Comparison of ENCODE assay signal across 1 cellular context in the genomic region with DNA sequence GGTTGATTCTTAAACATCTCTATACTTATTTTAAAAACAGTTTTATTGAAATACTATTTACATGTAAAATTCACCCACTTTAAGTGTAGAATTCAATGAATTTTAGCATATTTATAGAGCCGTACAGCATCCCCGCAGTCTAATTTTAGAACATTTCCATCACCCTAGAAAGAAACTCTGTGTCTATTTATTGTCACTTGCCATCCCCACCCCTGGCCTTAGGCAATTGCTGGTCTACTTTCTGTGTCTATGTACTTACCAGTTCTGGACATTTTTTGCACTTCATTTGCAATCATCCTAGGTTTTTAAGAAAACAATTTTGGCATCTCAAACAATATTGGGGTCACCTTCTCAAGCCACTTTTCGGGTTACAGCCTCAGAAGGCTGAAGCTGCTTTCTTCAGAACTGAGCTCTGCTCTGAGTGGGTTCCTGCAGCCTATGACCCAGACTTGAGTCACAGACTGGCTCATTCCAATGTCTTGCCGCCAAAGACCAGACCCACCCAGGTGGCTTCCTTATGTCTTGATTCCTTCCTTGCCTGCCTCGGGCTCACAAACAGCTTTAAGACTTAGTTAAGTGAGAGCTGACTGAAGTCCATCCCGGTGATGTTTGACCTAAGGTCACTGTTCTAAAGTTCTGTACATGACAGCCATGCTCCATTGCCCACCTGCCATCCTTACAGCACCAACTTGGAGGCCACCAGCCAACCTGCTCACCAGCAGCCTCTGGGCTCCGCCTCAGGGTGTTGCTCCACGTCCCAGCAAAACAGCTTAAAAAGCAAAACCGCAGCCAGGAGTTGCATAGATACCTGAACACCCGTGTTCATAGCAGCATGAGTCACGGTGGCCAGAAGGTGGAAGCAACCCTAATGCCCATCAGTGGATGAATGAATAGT.
TF ChIP-seq lines count a peak whose summit lies in the region.

No MANE protein-coding gene starts in this region.

TF ChIP-seq in HCT116, 20 proteins besides CTCF, POLR2A, EP300 and RAD21 (continued from another document):
- TF ChIP-seq MAX (IDR thresholded peaks at IDR 0.05): peak; percentile 59; the same call in 1 of the 2 replicates
- peak; percentile 73 for TF ChIP-seq JUND (IDR thresholded peaks at IDR 0.05)
- no peak for TF ChIP-seq ATF3 (IDR thresholded peaks at IDR 0.05)
- TF ChIP-seq EZH2phosphoT487 (IDR thresholded peaks at IDR 0.05; ENCODE audit: borderline replicate concordance): no peak
- no peak for TF ChIP-seq YY1 (IDR thresholded peaks at IDR 0.05; ENCODE audit: extremely low read depth, insufficient replicate concordance, low read depth, low read length)
- TF ChIP-seq, protein P1, sequence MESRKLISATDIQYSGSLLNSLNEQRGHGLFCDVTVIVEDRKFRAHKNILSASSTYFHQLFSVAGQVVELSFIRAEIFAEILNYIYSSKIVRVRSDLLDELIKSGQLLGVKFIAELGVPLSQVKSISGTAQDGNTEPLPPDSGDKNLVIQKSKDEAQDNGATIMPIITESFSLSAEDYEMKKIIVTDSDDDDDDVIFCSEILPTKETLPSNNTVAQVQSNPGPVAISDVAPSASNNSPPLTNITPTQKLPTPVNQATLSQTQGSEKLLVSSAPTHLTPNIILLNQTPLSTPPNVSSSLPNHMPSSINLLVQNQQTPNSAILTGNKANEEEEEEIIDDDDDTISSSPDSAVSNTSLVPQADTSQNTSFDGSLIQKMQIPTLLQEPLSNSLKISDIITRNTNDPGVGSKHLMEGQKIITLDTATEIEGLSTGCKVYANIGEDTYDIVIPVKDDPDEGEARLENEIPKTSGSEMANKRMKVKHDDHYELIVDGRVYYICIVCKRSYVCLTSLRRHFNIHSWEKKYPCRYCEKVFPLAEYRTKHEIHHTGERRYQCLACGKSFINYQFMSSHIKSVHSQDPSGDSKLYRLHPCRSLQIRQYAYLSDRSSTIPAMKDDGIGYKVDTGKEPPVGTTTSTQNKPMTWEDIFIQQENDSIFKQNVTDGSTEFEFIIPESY (IDR thresholded peaks at IDR 0.05; ENCODE audit: extremely low read depth, insufficient replicate concordance, low read length): no peak
- no peak for TF ChIP-seq REST (IDR thresholded peaks at IDR 0.05; ENCODE audit: low read depth)
- TF ChIP-seq SP1 (IDR thresholded peaks at IDR 0.05; ENCODE audit: low read depth): peak; percentile 68
- TF ChIP-seq SIN3A (IDR thresholded peaks at IDR 0.05; ENCODE audit: low read depth): peak; percentile 66
